27 cellular contexts compared by ENCODE assay signal in genomic region chr22:24002272-24002671, GRCh38. TPM values are rescaled to one million over a fixed set of nuclear protein-coding genes. Genes with fewer than 3 reads are reported as not detected.
DNase-seq lines count a peak whose midpoint lies in the region; ATAC-seq and TF ChIP-seq lines count a peak whose summit lies in the region.
"Had no signal": no experiment of that assay in that cellular context is flagged by ENCODE, and none has a peak within 500 bp of the region (broad histone marks: within the 10 kb centered on the region; RNA-seq: fewer than 3 reads in every experiment).

No MANE protein-coding gene starts in this region.

- intact Hi-C loops in uterus (cut with DNase I; ENCODE audit: low total_unique reads), result no loop called here

- H3K36me3 ChIP-seq in GM23338 (ENCODE audit: insufficient read depth) (no peaks in the 10 kb centered on the region), uterus (no peaks in the 10 kb centered on the region)
- H3K36me3 ChIP-seq: BE2C had no signal

- TF ChIP-seq POLR2A in uterus (IDR thresholded peaks at IDR 0.05), result no peak

- peaks cover 4% of the 10 kb centered on the region for H3K27me3 Mint-ChIP-seq in activated naive CD8-positive, alpha-beta T cell treated with anti-CD3 and anti-CD28 coated beads, Interleukin-2, amount 10 ng/mL, durations not matched to agents 7 days and 5 days
- no peaks in the 10 kb centered on the region for H3K27me3 Mint-ChIP-seq in activated naive CD8-positive, alpha-beta T cell treated with anti-CD3 and anti-CD28 coated beads, Interleukin-2, amount 50 U/mL, for 24 hours
- peaks cover 22% of the 10 kb centered on the region for H3K27me3 Mint-ChIP-seq in GM23338 (ENCODE audit: insufficient read depth, low read depth, poor library complexity)
- no peaks in the 10 kb centered on the region for H3K27me3 Mint-ChIP-seq in neural crest cell (ENCODE audit: low read depth)
- H3K27me3 Mint-ChIP-seq: IgD-negative memory B cell had no signal

- no peaks in the 10 kb centered on the region for H3K9me3 Mint-ChIP-seq in activated naive CD8-positive, alpha-beta T cell treated with anti-CD3 and anti-CD28 coated beads, Interleukin-2, amount 10 ng/mL, durations not matched to agents 7 days and 5 days
- no peaks in the 10 kb centered on the region for H3K9me3 Mint-ChIP-seq in activated naive CD8-positive, alpha-beta T cell treated with anti-CD3 and anti-CD28 coated beads, Interleukin-2, amount 50 U/mL, for 24 hours
- H3K9me3 Mint-ChIP-seq in GM23338, result no peaks in the 10 kb centered on the region; the same call in 2 of the 3 replicates
- H3K9me3 Mint-ChIP-seq in neural crest cell, result no peaks in the 10 kb centered on the region
- H3K9me3 Mint-ChIP-seq: CD8-positive, alpha-beta memory T cell; IgD-negative memory B cell had no signal

- H3K4me1 ChIP-seq in GM23338 (ENCODE audit: insufficient read depth) (peaks cover 8% of the 10 kb centered on the region; the same call in 1 of the 2 replicates), uterus (no peaks in the 10 kb centered on the region)
- H3K4me1 ChIP-seq: BE2C had no signal

- peak; percentile 11 for ATAC-seq in activated naive CD8-positive, alpha-beta T cell treated with anti-CD3 and anti-CD28 coated beads, Interleukin-2, amount 10 ng/mL, durations not matched to agents 7 days and 5 days (ENCODE audit: low read depth)
- no peak for ATAC-seq in activated naive CD8-positive, alpha-beta T cell treated with anti-CD3 and anti-CD28 coated beads, Interleukin-2, amount 50 U/mL, for 24 hours
- no peak for ATAC-seq in GM23338

- H2AFZ ChIP-seq in GM23338, result peak overlapping the region; percentile 98; the same call in 1 of the 2 replicates
- H2AFZ ChIP-seq: PC-9 had no signal

- H3K4me3 ChIP-seq in GM23338, result no peak overlapping the region
- no peak overlapping the region for H3K4me3 ChIP-seq in uterus
- H3K4me3 ChIP-seq: PC-9 had no signal

- H3K4me1 Mint-ChIP-seq in activated naive CD8-positive, alpha-beta T cell treated with anti-CD3 and anti-CD28 coated beads, Interleukin-2, amount 10 ng/mL, durations not matched to agents 7 days and 5 days, result peaks cover 6% of the 10 kb centered on the region
- H3K4me1 Mint-ChIP-seq in activated naive CD8-positive, alpha-beta T cell treated with anti-CD3 and anti-CD28 coated beads, Interleukin-2, amount 50 U/mL, for 24 hours, result no peaks in the 10 kb centered on the region
- H3K4me1 Mint-ChIP-seq in GM23338 (peaks cover 7% of the 10 kb centered on the region), neural crest cell (peaks cover 14% of the 10 kb centered on the region)
- H3K4me1 Mint-ChIP-seq: CD14-positive monocyte, IgD-negative memory B cell had no signal

- no peaks in the 10 kb centered on the region for H4K20me1 ChIP-seq in GM23338 (replicated peaks; ENCODE audit: insufficient read depth)

- H3K79me2 ChIP-seq in GM23338 (replicated peaks; ENCODE audit: insufficient read depth), result no peaks in the 10 kb centered on the region

- no peak for TF ChIP-seq CTCF in GM23338 (conservative IDR thresholded peaks at IDR 0.05; ENCODE audit: low read depth in 2 of 2)
- no peak for TF ChIP-seq CTCF in neural crest cell (conservative IDR thresholded peaks at IDR 0.05)
- TF ChIP-seq CTCF in uterus (IDR thresholded peaks at IDR 0.05), result no peak

- H3K9me2 ChIP-seq in GM23338 (ENCODE audit: insufficient read depth), result no peaks in the 10 kb centered on the region; the same call in 1 of the 2 replicates

- DNase-seq in activated naive CD8-positive, alpha-beta T cell treated with anti-CD3 and anti-CD28 coated beads, Interleukin-2, amount 10 ng/mL, durations not matched to agents 7 days and 5 days, result no peak
- no peak for DNase-seq in activated naive CD8-positive, alpha-beta T cell treated with anti-CD3 and anti-CD28 coated beads, Interleukin-2, amount 50 U/mL, for 24 hours
- DNase-seq in COLO829 (ENCODE audit: low spot score) (peak; percentile 92), GM23338 (ENCODE audit: low spot score) (no peak), neural crest cell (ENCODE audit: low read depth, low spot score) (no peak), superior temporal gyrus (ENCODE audit: extremely low spot score) (no peak), islet precursor cell (no peak), uterus (no peak)
- DNase-seq: 8988T; ACHN; BE2C; CD8-positive, alpha-beta memory T cell; H9; NCI-H1048; NCI-H1417; NCI-H1694; NCI-H2081; NCI-H2227 treated with DMSO at 0.1 percent for 48 hours; NCI-H526 treated with DMSO at 0.1 percent for 48 hours; PC-9; SHP77 had no signal

- H3K4me3 Mint-ChIP-seq in activated naive CD8-positive, alpha-beta T cell treated with anti-CD3 and anti-CD28 coated beads, Interleukin-2, amount 10 ng/mL, durations not matched to agents 7 days and 5 days, result no peak overlapping the region
- no peak overlapping the region for H3K4me3 Mint-ChIP-seq in activated naive CD8-positive, alpha-beta T cell treated with anti-CD3 and anti-CD28 coated beads, Interleukin-2, amount 50 U/mL, for 24 hours
- H3K4me3 Mint-ChIP-seq in GM23338 (no peak overlapping the region), neural crest cell (no peak overlapping the region)
- H3K4me3 Mint-ChIP-seq: CD14-positive monocyte; CD8-positive, alpha-beta memory T cell; H9; IgD-negative memory B cell had no signal

- H3K9me3 ChIP-seq in uterus, result no peaks in the 10 kb centered on the region
- H3K9me3 ChIP-seq: BE2C had no signal

- H3K27me3 ChIP-seq in GM23338 (ENCODE audit: insufficient read depth) (no peaks in the 10 kb centered on the region), uterus (no peaks in the 10 kb centered on the region)
- H3K27me3 ChIP-seq: BE2C had no signal

- H3K4me2 ChIP-seq in GM23338, result no peak overlapping the region
- H3K4me2 ChIP-seq: KMS-11, PC-9 had no signal

- POLR2A ChIA-PET in activated naive CD8-positive, alpha-beta T cell treated with anti-CD3 and anti-CD28 coated beads, Interleukin-2, amount 10 ng/mL, durations not matched to agents 7 days and 5 days (lab: Charles Lee), result interaction anchor here (1.2 kb wide), 1 partner anchor 8 kb away, joined by 4 read pairs; the partner anchor contains the start of gene CABIN1

- H3F3A ChIP-seq in GM23338 (replicated peaks; ENCODE audit: low read depth), result 0 out of 2 replicates have a peak, but pooled peaks cover 4% of the 10 kb centered on the region

- H3K36me3 Mint-ChIP-seq in activated naive CD8-positive, alpha-beta T cell treated with anti-CD3 and anti-CD28 coated beads, Interleukin-2, amount 10 ng/mL, durations not matched to agents 7 days and 5 days, result no peaks in the 10 kb centered on the region
- no peaks in the 10 kb centered on the region for H3K36me3 Mint-ChIP-seq in activated naive CD8-positive, alpha-beta T cell treated with anti-CD3 and anti-CD28 coated beads, Interleukin-2, amount 50 U/mL, for 24 hours (ENCODE audit: low read depth)
- H3K36me3 Mint-ChIP-seq in GM23338 (ENCODE audit: low read depth) (no peaks in the 10 kb centered on the region), neural crest cell (ENCODE audit: low read depth) (no peaks in the 10 kb centered on the region)
- H3K36me3 Mint-ChIP-seq: CD14-positive monocyte; CD8-positive, alpha-beta memory T cell had no signal

- H3K27ac Mint-ChIP-seq in activated naive CD8-positive, alpha-beta T cell treated with anti-CD3 and anti-CD28 coated beads, Interleukin-2, amount 10 ng/mL, durations not matched to agents 7 days and 5 days, result no peak overlapping the region
- no peak overlapping the region for H3K27ac Mint-ChIP-seq in activated naive CD8-positive, alpha-beta T cell treated with anti-CD3 and anti-CD28 coated beads, Interleukin-2, amount 50 U/mL, for 24 hours
- H3K27ac Mint-ChIP-seq in GM23338 (no peak overlapping the region), neural crest cell (ENCODE audit: unreplicated experiment) (peak overlapping the region; percentile 73)
- H3K27ac Mint-ChIP-seq: IgD-negative memory B cell had no signal

- H3K27ac ChIP-seq in GM23338 (ENCODE audit: low read depth) (no peak overlapping the region), uterus (no peak overlapping the region)
- H3K27ac ChIP-seq: KMS-11, PC-9 had no signal

RNA-seq across cellular contexts. Expression of gene GSTT4, which starts 3.0 kb away (rescaled TPM):
- not detected for total RNA-seq in activated naive CD8-positive, alpha-beta T cell treated with anti-CD3 and anti-CD28 coated beads, Interleukin-2, amount 10 ng/mL, durations not matched to agents 7 days and 5 days
- total RNA-seq in GM23338 (2014; rRNA removed; shearing (Covaris generic)), result not detected in 2 replicates
- not detected in 2 replicates for polyA plus RNA-seq in GM23338 (2016; fragmentation: Nextera tagmentation; extraction: Ambion mirVana)
- total RNA-seq in neural crest cell (not detected in 2 replicates), uterus (not detected)
- total RNA-seq: CD8-positive, alpha-beta memory T cell; H9; NCI-H460; PC-9; RPMI7951; SK-MEL-5 had no signal
- polyA plus RNA-seq: CD14-positive monocyte; CD8-positive, alpha-beta memory T cell; IgD-negative memory B cell had no signal

RNA-seq across cellular contexts. Expression of gene CABIN1, which starts 8.8 kb away (rescaled TPM):
- 100 to 1,000 TPM; 153 to 159 TPM for total RNA-seq in activated naive CD8-positive, alpha-beta T cell treated with anti-CD3 and anti-CD28 coated beads, Interleukin-2, amount 10 ng/mL, durations not matched to agents 7 days and 5 days
- 61.2 and 65.3 TPM in 2 replicates for total RNA-seq in GM23338 (2014; rRNA removed; shearing (Covaris generic))
- polyA plus RNA-seq in GM23338 (2016; fragmentation: Nextera tagmentation; extraction: Ambion mirVana), result 27.4 and 28.2 TPM in 2 replicates
- 80.8 and 81.8 TPM in 2 replicates for total RNA-seq in neural crest cell
- total RNA-seq in uterus, result 10 to 100 TPM; 10.2 to 86.5 (median 39.8) TPM

RNA-seq across cellular contexts. Expression of gene GSTT2, which starts 22.3 kb away (rescaled TPM):
- total RNA-seq in activated naive CD8-positive, alpha-beta T cell treated with anti-CD3 and anti-CD28 coated beads, Interleukin-2, amount 10 ng/mL, durations not matched to agents 7 days and 5 days, result not detected
- not detected in 2 replicates for total RNA-seq in GM23338 (2014; rRNA removed; shearing (Covaris generic))
- 0.44 and 1.3 TPM in 2 replicates for polyA plus RNA-seq in GM23338 (2016; fragmentation: Nextera tagmentation; extraction: Ambion mirVana)
- total RNA-seq in neural crest cell, result not detected in 2 replicates
- total RNA-seq in uterus, result not detected
- total RNA-seq: CD8-positive, alpha-beta memory T cell; NCI-H460; SK-MEL-5 had no signal
- polyA plus RNA-seq: CD14-positive monocyte; CD8-positive, alpha-beta memory T cell; IgD-negative memory B cell had no signal

RNA-seq across cellular contexts. Expression of gene DDT, which starts 28.0 kb away (rescaled TPM):
- 100 to 1,000 TPM; 133 TPM for total RNA-seq in activated naive CD8-positive, alpha-beta T cell treated with anti-CD3 and anti-CD28 coated beads, Interleukin-2, amount 10 ng/mL, durations not matched to agents 7 days and 5 days
- 124 and 150 TPM in 2 replicates for total RNA-seq in GM23338 (2014; rRNA removed; shearing (Covaris generic))
- 216 and 232 TPM in 2 replicates for polyA plus RNA-seq in GM23338 (2016; fragmentation: Nextera tagmentation; extraction: Ambion mirVana)
- 72.3 and 74.0 TPM in 2 replicates for total RNA-seq in neural crest cell
- 10 to 100 TPM; 26.5 to 58.7 (median 48.0) TPM for total RNA-seq in uterus

RNA-seq across cellular contexts. Expression of gene DDTL, which starts 35.6 kb away (rescaled TPM):
- total RNA-seq in activated naive CD8-positive, alpha-beta T cell treated with anti-CD3 and anti-CD28 coated beads, Interleukin-2, amount 10 ng/mL, durations not matched to agents 7 days and 5 days, result not detected
- total RNA-seq in GM23338 (2014; rRNA removed; shearing (Covaris generic)), result 1.5 and 2.1 TPM in 2 replicates
- 3.3 and 3.7 TPM in 2 replicates for polyA plus RNA-seq in GM23338 (2016; fragmentation: Nextera tagmentation; extraction: Ambion mirVana)
- total RNA-seq in neural crest cell, result not detected in 2 replicates
- 1 to 10 TPM in 1 of 4 donors, under 1 TPM in 2, not detected in 1; 0.26 to 3.4 (median 0.48) TPM for total RNA-seq in uterus
- total RNA-seq: CD8-positive, alpha-beta memory T cell; H9; PC-9 had no signal
